7 cellular contexts compared by ENCODE assay signal in the genomic region with DNA sequence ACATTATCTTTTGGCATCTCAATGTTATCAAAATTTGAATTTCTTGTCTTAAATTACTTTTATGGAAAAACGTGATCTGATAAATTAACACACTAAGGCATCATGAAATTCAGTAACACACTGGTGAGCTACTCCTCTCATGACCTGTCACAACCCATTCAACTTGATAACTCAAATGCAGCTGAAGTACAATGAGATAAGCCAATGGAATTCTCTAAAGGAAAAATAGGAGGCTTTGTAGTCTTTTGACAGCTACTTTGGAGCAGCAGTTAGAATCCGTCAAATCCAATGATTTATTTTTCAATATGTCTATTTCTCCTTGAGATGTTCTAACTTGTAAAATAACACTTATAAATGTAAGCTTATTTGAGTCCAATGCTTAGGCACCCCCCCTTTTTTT.
"Had no signal": no experiment of that assay in that cellular context is flagged by ENCODE, and none has a peak within 500 bp of the region (broad histone marks: within the 10 kb centered on the region; RNA-seq: fewer than 3 reads in every experiment).

No MANE protein-coding gene starts in this region.

- DNase-seq: IMR-90, KBM-7, KG1 had no signal

- H3K4me3 ChIP-seq: K562 had no signal

- H3K27me3 Mint-ChIP-seq: IgD-negative memory B cell had no signal

- ATAC-seq: HepG2, K562 had no signal

- H3K36me3 Mint-ChIP-seq: IgD-negative memory B cell had no signal

- H3K4me1 Mint-ChIP-seq: IgD-negative memory B cell had no signal

- H3K4me3 Mint-ChIP-seq: IgD-negative memory B cell had no signal

- H3K27ac ChIP-seq: HL-60 had no signal
